In the genomic region with DNA sequence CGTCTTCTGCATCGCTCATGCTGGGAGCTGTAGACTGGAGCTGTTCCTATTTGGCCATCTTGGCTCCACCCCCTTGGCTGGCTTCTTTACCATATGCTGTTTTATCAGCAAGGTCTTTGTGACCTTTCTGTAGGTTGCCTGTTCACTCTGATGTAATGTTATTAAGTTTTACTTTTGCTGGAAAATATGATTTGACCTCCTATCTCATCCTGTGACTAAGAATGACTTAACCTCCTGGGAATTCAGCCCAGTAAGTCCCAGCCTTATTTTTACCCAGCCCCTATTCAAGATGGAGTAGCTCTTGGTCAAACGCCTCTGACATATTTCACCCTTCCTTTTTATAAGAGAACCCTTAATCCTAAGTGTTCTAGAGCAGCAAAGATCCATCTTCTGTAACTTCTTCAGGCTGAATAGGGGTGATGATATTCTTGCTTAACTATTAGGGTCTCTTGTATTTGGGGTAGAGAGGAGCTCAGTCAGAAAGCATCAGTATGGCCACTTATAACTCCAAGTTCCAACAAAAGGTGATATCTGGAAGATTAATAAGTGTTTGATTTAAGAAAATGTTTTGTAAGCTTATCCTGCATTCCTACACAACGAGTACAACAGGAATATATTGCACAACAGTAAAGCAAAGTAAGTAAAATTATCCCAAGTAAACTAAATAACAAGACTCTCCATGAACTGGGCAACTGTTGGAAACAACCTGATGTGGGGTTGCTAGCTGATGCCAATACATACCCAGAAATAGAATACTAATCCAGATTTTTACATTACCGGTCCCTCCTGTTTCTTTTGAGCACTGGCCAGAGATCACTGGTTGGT, we compare ENCODE assay signal across 20 cellular contexts. TPM values are rescaled to one million over a fixed set of nuclear protein-coding genes. Genes with fewer than 3 reads are reported as not detected.
DNase-seq lines count a peak whose midpoint lies in the region; ATAC-seq and TF ChIP-seq lines count a peak whose summit lies in the region.
"Had no signal": no experiment of that assay in that cellular context is flagged by ENCODE, and none has a peak within 500 bp of the region (broad histone marks: within the 10 kb centered on the region; RNA-seq: fewer than 3 reads in every experiment).

No MANE protein-coding gene starts in this region.

- ATAC-seq in stimulated activated naive CD8-positive, alpha-beta T cell treated with anti-CD3 and anti-CD28 coated beads, Interleukin-15, Interleukin-2, amounts not matched to agents 100 U/mL and 50 U/mL, for 24 hours: peak; percentile 66
- ATAC-seq in stimulated activated naive CD8-positive, alpha-beta T cell treated with anti-CD3 and anti-CD28 coated beads, Interleukin-15, amount 100 ng/mL, for 72 hours: no peak
- ATAC-seq in activated T-helper 17 cell treated with anti-CD3 and anti-CD28 coated beads, Interleukin-2, amount 50 U/mL, for 72 hours (replicated peaks): peak; percentile 44
- ATAC-seq in upper lobe of left lung (ENCODE audit: low FRiP score in 2 of 2): no peak
- ATAC-seq: upper lobe of right lung had no signal

- H3K27ac ChIP-seq in upper lobe of left lung: no peak overlapping the region
- H3K27ac ChIP-seq: esophagus squamous epithelium, neural progenitor cell, right atrium auricular region, upper lobe of right lung had no signal

- H3K27ac Mint-ChIP-seq in stimulated activated naive CD8-positive, alpha-beta T cell treated with anti-CD3 and anti-CD28 coated beads, Interleukin-15, amount 100 ng/mL, for 72 hours: no peak overlapping the region
- H3K27ac Mint-ChIP-seq in activated T-helper 17 cell treated with anti-CD3 and anti-CD28 coated beads, Interleukin-2, amount 50 U/mL, for 72 hours: no peak overlapping the region
- peak overlapping the region; percentile 17 for H3K27ac Mint-ChIP-seq in type B pancreatic cell
- H3K27ac Mint-ChIP-seq: activated T-cell treated with anti-CD3 and anti-CD28 coated beads, Interleukin-2, amount 50 U/mL, for 24 hours; memory B cell; neural progenitor cell; T-helper 1 cell treated with Interleukin-12 subunit alpha and Interleukin-12 subunit beta and Interleukin-4 antibody, amounts not matched to agents 30 μg/mL and 1 μg/mL, for 36 hours had no signal

- TF ChIP-seq POLR2A in upper lobe of left lung (IDR thresholded peaks at IDR 0.05): no peak

- no peak for DNase-seq in stimulated activated naive CD8-positive, alpha-beta T cell treated with anti-CD3 and anti-CD28 coated beads, Interleukin-15, Interleukin-2, amounts not matched to agents 100 U/mL and 50 U/mL, for 24 hours
- DNase-seq in stimulated activated naive CD8-positive, alpha-beta T cell treated with anti-CD3 and anti-CD28 coated beads, Interleukin-15, amount 100 ng/mL, for 72 hours: no peak
- DNase-seq in fibroblast of mammary gland (ENCODE audit: low read depth) (peak; percentile 73), type B pancreatic cell (ENCODE audit: extremely low spot score, unreplicated experiment) (no peak), mucosa of gallbladder (ENCODE audit: low spot score) (no peak), upper lobe of left lung (no peak)
- DNase-seq in activated naive CD4-positive, alpha-beta T cell (lab: John Stamatoyannopoulos, UW): no peak
- DNase-seq: activated CD4-positive, alpha-beta T cell treated with anti-CD3 and anti-CD28 coated beads for 1 hour; activated T-cell treated with anti-CD3 and anti-CD28 coated beads, Interleukin-2, amount 50 U/mL, for 24 hours; amniotic stem cell; cortex of kidney; esophagus squamous epithelium; NCI-H2081 treated with DMSO at 0.1 percent for 48 hours; NCI-H748 treated with DMSO at 0.1 percent for 48 hours; upper lobe of right lung had no signal

- no peaks in the 10 kb centered on the region for H3K4me1 Mint-ChIP-seq in stimulated activated naive CD8-positive, alpha-beta T cell treated with anti-CD3 and anti-CD28 coated beads, Interleukin-15, amount 100 ng/mL, for 72 hours
- H3K4me1 Mint-ChIP-seq in activated T-helper 17 cell treated with anti-CD3 and anti-CD28 coated beads, Interleukin-2, amount 50 U/mL, for 72 hours: no peaks in the 10 kb centered on the region
- no peaks in the 10 kb centered on the region for H3K4me1 Mint-ChIP-seq in type B pancreatic cell (ENCODE audit: unreplicated experiment)
- H3K4me1 Mint-ChIP-seq: memory B cell had no signal

- no peaks in the 10 kb centered on the region for H3K36me3 Mint-ChIP-seq in activated T-helper 17 cell treated with anti-CD3 and anti-CD28 coated beads, Interleukin-2, amount 50 U/mL, for 72 hours (ENCODE audit: low read depth)
- H3K36me3 Mint-ChIP-seq in type B pancreatic cell: no peaks in the 10 kb centered on the region
- H3K36me3 Mint-ChIP-seq: neural progenitor cell had no signal

- H3K4me3 Mint-ChIP-seq in stimulated activated naive CD8-positive, alpha-beta T cell treated with anti-CD3 and anti-CD28 coated beads, Interleukin-15, amount 100 ng/mL, for 72 hours: no peak overlapping the region
- H3K4me3 Mint-ChIP-seq in activated T-helper 17 cell treated with anti-CD3 and anti-CD28 coated beads, Interleukin-2, amount 50 U/mL, for 72 hours: no peak overlapping the region
- no peak overlapping the region for H3K4me3 Mint-ChIP-seq in type B pancreatic cell
- H3K4me3 Mint-ChIP-seq: activated T-cell treated with anti-CD3 and anti-CD28 coated beads, Interleukin-2, amount 50 U/mL, for 24 hours; memory B cell; neural progenitor cell; T-helper 1 cell treated with Interleukin-12 subunit alpha and Interleukin-12 subunit beta and Interleukin-4 antibody, amounts not matched to agents 30 μg/mL and 1 μg/mL, for 36 hours had no signal

- peaks cover 5% of the 10 kb centered on the region for H3K27me3 Mint-ChIP-seq in stimulated activated naive CD8-positive, alpha-beta T cell treated with anti-CD3 and anti-CD28 coated beads, Interleukin-15, amount 100 ng/mL, for 72 hours
- H3K27me3 Mint-ChIP-seq in activated T-helper 17 cell treated with anti-CD3 and anti-CD28 coated beads, Interleukin-2, amount 50 U/mL, for 72 hours: peaks cover 21% of the 10 kb centered on the region
- H3K27me3 Mint-ChIP-seq in type B pancreatic cell: peaks cover 4% of the 10 kb centered on the region

- H3K4me1 ChIP-seq in upper lobe of left lung: no peaks in the 10 kb centered on the region
- H3K4me1 ChIP-seq: esophagus squamous epithelium, neural progenitor cell, right atrium auricular region, upper lobe of right lung had no signal

- H3K4me3 ChIP-seq in fibroblast of mammary gland (ENCODE audit: control insufficient read depth, low read depth, low read length) (no peak overlapping the region), upper lobe of left lung (no peak overlapping the region)
- H3K4me3 ChIP-seq: esophagus squamous epithelium, neural progenitor cell, right atrium auricular region, upper lobe of right lung had no signal

- peaks cover 0 to 4% (median 0%) of the 10 kb centered on the region in 4 donors for H3K9me3 ChIP-seq in upper lobe of left lung
- H3K9me3 ChIP-seq: esophagus squamous epithelium, upper lobe of right lung had no signal

- H3K36me3 ChIP-seq in upper lobe of left lung: no peaks in the 10 kb centered on the region
- H3K36me3 ChIP-seq: esophagus squamous epithelium, neural progenitor cell, right atrium auricular region, upper lobe of right lung had no signal

- WGBS in upper lobe of left lung, 2 donors: 65 to 66% methylated on average over 5 of the region's 5 CpGs

- TF ChIP-seq CTCF in fibroblast of mammary gland (conservative IDR thresholded peaks at IDR 0.05; ENCODE audit: control insufficient read depth, insufficient read depth, low read depth, low read length): no peak
- no peak for TF ChIP-seq CTCF in type B pancreatic cell (conservative IDR thresholded peaks at IDR 0.05)
- TF ChIP-seq CTCF in upper lobe of left lung (IDR thresholded peaks at IDR 0.05): no peak

- TF ChIP-seq EP300 in upper lobe of left lung (IDR thresholded peaks at IDR 0.05): no peak

- H3K9me3 Mint-ChIP-seq in stimulated activated naive CD8-positive, alpha-beta T cell treated with anti-CD3 and anti-CD28 coated beads, Interleukin-15, amount 100 ng/mL, for 72 hours: peaks cover 24 to 43% of the 10 kb centered on the region in 2 donors
- peaks cover 16% of the 10 kb centered on the region for H3K9me3 Mint-ChIP-seq in activated T-helper 17 cell treated with anti-CD3 and anti-CD28 coated beads, Interleukin-2, amount 50 U/mL, for 72 hours
- H3K9me3 Mint-ChIP-seq in type B pancreatic cell: peaks cover 18% of the 10 kb centered on the region

- H3K27me3 ChIP-seq in upper lobe of left lung: no peaks in the 10 kb centered on the region
- H3K27me3 ChIP-seq: esophagus squamous epithelium, neural progenitor cell, right atrium auricular region, upper lobe of right lung had no signal

RNA-seq across cellular contexts. Expression of gene HMGN3, which starts 23.1 kb away (rescaled TPM):
- 10 to 100 TPM; 29.6 to 42.2 TPM for total RNA-seq in activated T-helper 17 cell treated with anti-CD3 and anti-CD28 coated beads, Interleukin-2, amount 50 U/mL, for 72 hours
- total RNA-seq in type B pancreatic cell (ENCODE audit: low replicate concordance): 163 and 261 TPM in 2 replicates
- 76.4 TPM for total RNA-seq in mucosa of gallbladder
- 100 to 1,000 TPM in 3 of 6 donors, 10 to 100 TPM in 3; 76.2 to 244 (median 102) TPM for total RNA-seq in upper lobe of left lung

Comparison
In these comparisons a context has a peak if more than half of its experiments do, and no peak if none do; other contexts are left out.
1. ATAC-seq: peak in stimulated activated naive CD8-positive, alpha-beta T cell treated with anti-CD3 and anti-CD28 coated beads, Interleukin-15, Interleukin-2, amounts not matched to agents 100 U/mL and 50 U/mL, for 24 hours (single experiment) and activated T-helper 17 cell treated with anti-CD3 and anti-CD28 coated beads, Interleukin-2, amount 50 U/mL, for 72 hours (single experiment); none in stimulated activated naive CD8-positive, alpha-beta T cell treated with anti-CD3 and anti-CD28 coated beads, Interleukin-15, amount 100 ng/mL, for 72 hours (single experiment) and upper lobe of left lung (0 of 2).